In genomic region chr9:70400107-70400892, GRCh38 we compare ENCODE assay signal across 1 cellular context.
TF ChIP-seq lines count a peak whose summit lies in the region.

No MANE protein-coding gene starts in this region.

TF ChIP-seq in K562, 482 proteins besides CTCF, POLR2A, EP300 and RAD21:
- TF ChIP-seq TAF7 (tag; IDR thresholded peaks at IDR 0.05) = no peak
- no peak for TF ChIP-seq RREB1 (CRISPR knock-in tag; IDR thresholded peaks at IDR 0.05)
- TF ChIP-seq DMBX1 (CRISPR knock-in tag; IDR thresholded peaks at IDR 0.05; ENCODE audit: borderline replicate concordance) = 0 out of 2 replicates have a peak, but pooled peaks have one; percentile 46
- TF ChIP-seq SMARCA5 (IDR thresholded peaks at IDR 0.05) = no peak
- TF ChIP-seq GABPB1 (CRISPR knock-in tag; IDR thresholded peaks at IDR 0.05) = no peak
- 0 out of 2 replicates have a peak, but pooled peaks have one; percentile 15 for TF ChIP-seq MGA (IDR thresholded peaks at IDR 0.05)
- no peak for TF ChIP-seq ELF1 (tag; IDR thresholded peaks at IDR 0.05)
- no peak for TF ChIP-seq GATAD2A (IDR thresholded peaks at IDR 0.05)
- TF ChIP-seq, protein P1, sequence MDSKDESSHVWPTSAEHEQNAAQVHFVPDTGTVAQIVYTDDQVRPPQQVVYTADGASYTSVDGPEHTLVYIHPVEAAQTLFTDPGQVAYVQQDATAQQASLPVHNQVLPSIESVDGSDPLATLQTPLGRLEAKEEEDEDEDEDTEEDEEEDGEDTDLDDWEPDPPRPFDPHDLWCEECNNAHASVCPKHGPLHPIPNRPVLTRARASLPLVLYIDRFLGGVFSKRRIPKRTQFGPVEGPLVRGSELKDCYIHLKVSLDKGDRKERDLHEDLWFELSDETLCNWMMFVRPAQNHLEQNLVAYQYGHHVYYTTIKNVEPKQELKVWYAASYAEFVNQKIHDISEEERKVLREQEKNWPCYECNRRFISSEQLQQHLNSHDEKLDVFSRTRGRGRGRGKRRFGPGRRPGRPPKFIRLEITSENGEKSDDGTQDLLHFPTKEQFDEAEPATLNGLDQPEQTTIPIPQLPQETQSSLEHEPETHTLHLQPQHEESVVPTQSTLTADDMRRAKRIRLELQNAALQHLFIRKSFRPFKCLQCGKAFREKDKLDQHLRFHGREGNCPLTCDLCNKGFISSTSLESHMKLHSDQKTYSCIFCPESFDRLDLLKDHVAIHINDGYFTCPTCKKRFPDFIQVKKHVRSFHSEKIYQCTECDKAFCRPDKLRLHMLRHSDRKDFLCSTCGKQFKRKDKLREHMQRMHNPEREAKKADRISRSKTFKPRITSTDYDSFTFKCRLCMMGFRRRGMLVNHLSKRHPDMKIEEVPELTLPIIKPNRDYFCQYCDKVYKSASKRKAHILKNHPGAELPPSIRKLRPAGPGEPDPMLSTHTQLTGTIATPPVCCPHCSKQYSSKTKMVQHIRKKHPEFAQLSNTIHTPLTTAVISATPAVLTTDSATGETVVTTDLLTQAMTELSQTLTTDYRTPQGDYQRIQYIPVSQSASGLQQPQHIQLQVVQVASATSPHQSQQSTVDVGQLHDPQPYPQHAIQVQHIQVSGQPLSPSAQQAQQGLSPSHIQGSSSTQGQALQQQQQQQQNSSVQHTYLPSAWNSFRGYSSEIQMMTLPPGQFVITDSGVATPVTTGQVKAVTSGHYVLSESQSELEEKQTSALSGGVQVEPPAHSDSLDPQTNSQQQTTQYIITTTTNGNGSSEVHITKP (IDR thresholded peaks at IDR 0.05; ENCODE audit: partially characterized antibody) = no peak
- no peak for TF ChIP-seq SRSF3 (IDR thresholded peaks at IDR 0.05; ENCODE audit: insufficient read depth, low read length)
- TF ChIP-seq, protein P2, sequence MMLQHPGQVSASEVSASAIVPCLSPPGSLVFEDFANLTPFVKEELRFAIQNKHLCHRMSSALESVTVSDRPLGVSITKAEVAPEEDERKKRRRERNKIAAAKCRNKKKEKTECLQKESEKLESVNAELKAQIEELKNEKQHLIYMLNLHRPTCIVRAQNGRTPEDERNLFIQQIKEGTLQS (IDR thresholded peaks at IDR 0.05) = no peak
- TF ChIP-seq, protein P2 (CRISPR knock-in tag; conservative IDR thresholded peaks at IDR 0.05) = no peak
- no peak for TF ChIP-seq GABPA (tag; conservative IDR thresholded peaks at IDR 0.05; ENCODE audit: low read depth)
- TF ChIP-seq NR2C1 (IDR thresholded peaks at IDR 0.05) = 0 out of 2 replicates have a peak, but pooled peaks have one; percentile 30
- TF ChIP-seq NR2C1 (tag; IDR thresholded peaks at IDR 0.05) = peak; percentile 53; the same call in 1 of the 2 replicates
- no peak for TF ChIP-seq ZNF589 (CRISPR knock-in tag; IDR thresholded peaks at IDR 0.05; ENCODE audit: low read depth)
TF ChIP-seq in K562: peak in this region for 3.
